Comparison of ENCODE assay signal across 16 cellular contexts in the genomic region with DNA sequence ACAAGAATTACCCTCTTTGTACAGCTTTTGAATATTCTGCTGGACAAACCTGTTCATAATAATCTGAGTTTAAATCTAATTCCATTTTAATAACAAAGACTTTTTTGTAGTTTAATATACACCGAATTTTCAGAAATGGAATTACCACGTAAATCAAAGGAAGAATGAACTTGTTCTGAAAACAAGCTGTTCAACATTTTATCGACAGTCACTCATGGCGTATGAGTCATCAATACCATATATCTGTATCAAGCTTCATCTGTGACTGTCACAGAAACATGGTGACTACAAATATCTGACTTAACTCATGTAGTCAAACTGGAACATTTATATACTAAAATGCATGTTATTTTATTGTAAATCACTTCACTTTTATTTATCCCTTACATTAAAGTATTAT.
"Had no signal": no experiment of that assay in that cellular context is flagged by ENCODE, and none has a peak within 500 bp of the region (broad histone marks: within the 10 kb centered on the region; RNA-seq: fewer than 3 reads in every experiment).

No MANE protein-coding gene starts in this region.

- H3K36me3 ChIP-seq: colonic mucosa, heart left ventricle, neutrophil, upper lobe of right lung, vagina had no signal

- ATAC-seq: heart left ventricle; mucosa of descending colon; naive thymus-derived CD8-positive, alpha-beta T cell; psoas muscle; sciatic nerve; upper lobe of right lung had no signal

- FAIRE-seq: frontal cortex had no signal

- H3K9me3 ChIP-seq: colonic mucosa, heart left ventricle, mucosa of descending colon, neutrophil, psoas muscle, upper lobe of right lung, vagina had no signal

- H3K4me1 ChIP-seq: colonic mucosa, upper lobe of right lung had no signal

- H3K27me3 ChIP-seq: colonic mucosa, heart left ventricle, neutrophil, upper lobe of right lung, vagina had no signal

- H3K27ac ChIP-seq: colonic mucosa, heart left ventricle, neutrophil, psoas muscle, upper lobe of right lung, vagina had no signal

- DNase-seq: colonic mucosa; dermis blood vessel endothelial cell; heart left ventricle; hippocampal formation; kidney glomerular epithelial cell; mucosa of descending colon; naive thymus-derived CD8-positive, alpha-beta T cell; psoas muscle; retina; stimulated activated CD4-positive, alpha-beta T cell treated with anti-CD3 and anti-CD28 coated beads, Interleukin-12 subunit alpha, Interleukin-12 subunit beta, amount 100 ng/mL, for 4 hours; stimulated activated naive CD4-positive, alpha-beta T cell treated with Interleukin-2 at 50 U/mL for 16 hours; upper lobe of right lung had no signal

- H3K4me3 ChIP-seq: colonic mucosa, heart left ventricle, mucosa of descending colon, psoas muscle, upper lobe of right lung, vagina had no signal
